8 cellular contexts compared by ENCODE assay signal in the genomic region with DNA sequence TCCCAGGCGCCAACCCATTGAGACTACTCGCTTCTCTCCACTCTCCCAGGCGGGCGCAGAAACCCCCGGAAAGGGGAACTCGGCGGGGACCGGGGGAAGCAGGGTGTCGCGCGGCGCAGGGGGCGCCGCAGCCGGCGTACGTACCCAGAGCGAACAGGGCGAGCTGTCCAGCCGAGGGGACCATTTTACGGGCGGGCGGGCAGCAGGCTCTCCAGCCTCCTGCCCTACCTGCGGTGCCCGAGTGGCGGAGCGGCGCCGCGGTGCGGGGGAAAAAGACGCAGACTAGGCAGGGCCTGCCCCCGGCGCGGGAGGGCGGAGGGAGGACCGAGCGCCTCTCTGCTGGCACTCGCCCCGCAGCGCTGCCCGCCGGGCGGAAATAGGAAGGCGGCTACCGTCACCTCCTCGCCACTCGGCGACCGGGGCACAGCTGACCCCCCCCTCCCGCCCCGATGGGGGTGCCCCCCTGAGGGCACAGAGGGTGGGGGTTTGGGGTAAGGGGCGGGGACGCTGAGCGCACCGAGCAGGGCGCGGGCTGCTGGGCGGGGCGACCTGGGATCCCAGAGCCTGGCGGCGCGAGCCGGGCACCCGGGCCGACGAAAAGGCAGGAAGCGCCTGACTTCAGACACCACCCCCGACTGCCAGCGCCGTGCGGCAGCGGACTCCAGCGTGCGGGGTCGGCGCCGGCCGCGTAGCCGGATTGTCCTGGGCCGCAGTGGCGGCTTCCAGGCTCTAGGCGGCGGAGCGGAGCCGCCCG. TPM values are rescaled to one million over a fixed set of nuclear protein-coding genes. Genes with fewer than 3 reads are reported as not detected.
DNase-seq lines count a peak whose midpoint lies in the region; ATAC-seq and TF ChIP-seq lines count a peak whose summit lies in the region.

TGFA (minus strand) TSS at position 243 of the 754 bp plus-strand sequence; CDS start at position 184, 59 bp downstream.

- no peaks in the 10 kb centered on the region for H3K36me3 ChIP-seq in left ventricle myocardium inferior

- peak within 1 kb of the TSS; percentile 90 for H3K27ac Mint-ChIP-seq in progenitor cell of endocrine pancreas

- no peaks in the 10 kb centered on the region for H3K9me3 ChIP-seq in left ventricle myocardium inferior (replicated peaks)

- H3K4me3 ChIP-seq in left ventricle myocardium inferior, result peak within 1 kb of the TSS; percentile 75

- TF ChIP-seq CTCF in left ventricle myocardium inferior (IDR thresholded peaks at IDR 0.05; ENCODE audit: borderline replicate concordance) (peak; percentile 75), progenitor cell of endocrine pancreas (IDR thresholded peaks at IDR 0.05; ENCODE audit: unreplicated experiment) (peak; percentile 70)

- no peaks in the 10 kb centered on the region for H3K9me3 Mint-ChIP-seq in progenitor cell of endocrine pancreas (ENCODE audit: low read depth)

- intact Hi-C loops in left ventricle myocardium inferior (cut with micrococcal nuclease), result no loop called here

- H3K27ac ChIP-seq in left ventricle myocardium inferior (replicated peaks), result peak within 1 kb of the TSS; percentile 61

- ATAC-seq in GM21723 (IDR thresholded peaks at IDR 0.05; ENCODE audit: unreplicated experiment), result peak; percentile 82

- no peaks in the 10 kb centered on the region for H3K36me3 Mint-ChIP-seq in progenitor cell of endocrine pancreas (ENCODE audit: insufficient read depth)

- H3K4me1 ChIP-seq in left ventricle myocardium inferior, result peaks cover 23% of the 10 kb centered on the region

- H3K4me3 Mint-ChIP-seq in progenitor cell of endocrine pancreas (ENCODE audit: low read depth), result peak within 1 kb of the TSS; percentile 89

- H3K4me1 Mint-ChIP-seq in progenitor cell of endocrine pancreas (ENCODE audit: low read depth), result peaks cover 36% of the 10 kb centered on the region

- H3K27me3 ChIP-seq in left ventricle myocardium inferior (ENCODE audit: low read depth), result peaks cover 82% of the 10 kb centered on the region

- DNase-seq in DMS114 treated with DMSO at 0.1 percent for 48 hours (lab: John Stamatoyannopoulos, UW; ENCODE audit: unreplicated experiment) (peak; percentile 50), LoVo (ENCODE audit: low spot score) (peak; percentile 90), SKM-1 treated with dmso at 0.1 percent for 144 hours (lab: John Stamatoyannopoulos, UW; ENCODE audit: unreplicated experiment) (peak; percentile 77), left ventricle myocardium inferior (peak; percentile 64), progenitor cell of endocrine pancreas (ENCODE audit: low spot score, unreplicated experiment) (peak; percentile 77), ureter (ENCODE audit: low spot score) (peak; percentile 81)
- peak; percentile 35 for DNase-seq in activated naive CD8-positive, alpha-beta T cell treated with anti-CD3 and anti-CD28 coated beads, Interleukin-2, amount 50 U/mL, for 16 hours (ENCODE audit: low read depth, low spot score)

- peaks cover 42% of the 10 kb centered on the region for H3K27me3 Mint-ChIP-seq in progenitor cell of endocrine pancreas

RNA-seq across cellular contexts. Expression of gene TGFA, which starts in this region (rescaled TPM):
- 1.1 TPM for total RNA-seq in left ventricle myocardium inferior
- 3.0 and 3.8 TPM in 2 replicates for total RNA-seq in progenitor cell of endocrine pancreas
- total RNA-seq in ureter, result 17.8 TPM

Comparison
In these comparisons a context has a peak if more than half of its experiments do, and no peak if none do; other contexts are left out.
1. Peak in every context shown above with its lines: DNase-seq, ATAC-seq, H3K4me3 ChIP-seq and H3K27ac ChIP-seq.
2. DNase-seq: peak in every context shown above with its lines; median percentile 90 in LoVo; 81 in ureter; 77 in SKM-1 treated with dmso at 0.1 percent for 144 hours; 77 in progenitor cell of endocrine pancreas; 64 in left ventricle myocardium inferior; 50 in DMS114 treated with DMSO at 0.1 percent for 48 hours; 35 in activated naive CD8-positive, alpha-beta T cell treated with anti-CD3 and anti-CD28 coated beads, Interleukin-2, amount 50 U/mL, for 16 hours.